ENCODE assay signal across 28 cellular contexts in genomic region chr15:42705336-42705735, GRCh38.
"Had no signal": no experiment of that assay in that cellular context is flagged by ENCODE, and none has a peak within 500 bp of the region (broad histone marks: within the 10 kb centered on the region; RNA-seq: fewer than 3 reads in every experiment).

No MANE protein-coding gene starts in this region.

- H3K4me1 Mint-ChIP-seq: activated B cell treated with CpG ODN at 0.5 μM for 24 hours; activated naive CD8-positive, alpha-beta T cell treated with anti-CD3 and anti-CD28 coated beads, Interleukin-2, amount 50 U/mL, for 24 hours; brain had no signal

- H3K36me3 Mint-ChIP-seq: activated naive CD4-positive, alpha-beta T cell treated with anti-CD3 and anti-CD28 coated beads, Interleukin-2, amount 10 ng/mL, durations not matched to agents 7 days and 5 days; activated naive CD4-positive, alpha-beta T cell treated with anti-CD3 and anti-CD28 coated beads, Interleukin-2, amount 50 U/mL, for 24 hours; activated naive CD8-positive, alpha-beta T cell; activated naive CD8-positive, alpha-beta T cell treated with anti-CD3 and anti-CD28 coated beads, Interleukin-2, amount 10 ng/mL, durations not matched to agents 7 days and 5 days had no signal

- H3K9me3 Mint-ChIP-seq: activated B cell treated with CpG ODN at 0.5 μM for 24 hours; activated CD4-positive, alpha-beta T cell treated with anti-CD3 and anti-CD28 coated beads, Interleukin-2, amount 10 ng/mL, durations not matched to agents 24 days and 14 days; activated CD8-positive, alpha-beta T cell treated with anti-CD3 and anti-CD28 coated beads for 36 hours; activated naive CD4-positive, alpha-beta T cell treated with anti-CD3 and anti-CD28 coated beads, Interleukin-2, amount 10 ng/mL, durations not matched to agents 7 days and 5 days; activated naive CD4-positive, alpha-beta T cell treated with anti-CD3 and anti-CD28 coated beads, Interleukin-2, amount 50 U/mL, for 24 hours; activated naive CD8-positive, alpha-beta T cell treated with anti-CD3 and anti-CD28 coated beads, Interleukin-2, amount 10 ng/mL, durations not matched to agents 7 days and 5 days; activated naive CD8-positive, alpha-beta T cell treated with anti-CD3 and anti-CD28 coated beads, Interleukin-2, amount 50 U/mL, for 24 hours; activated T-cell treated with anti-CD3 and anti-CD28 coated beads, Interleukin-2, amount 50 U/mL, for 4 hours; activated T-cell treated with anti-CD3 and anti-CD28 coated beads, Interleukin-2, amount 50 U/mL, for 72 hours; activated T-helper 1 cell treated with anti-CD3 and anti-CD28 coated beads, Interleukin-12 subunit alpha, Interleukin-12 subunit beta, Interleukin-2, Interleukin-4 antibody, amounts not matched to agents 30 ng/mL and 10 ng/mL and 1 ng/mL, durations not matched to agents 14 hours and 24 hours and 36 hours; activated T-helper 17 cell treated with anti-CD3 and anti-CD28 coated beads, Interleukin-2, amount 50 U/mL, for 72 hours; T-helper 1 cell treated with Interleukin-12 subunit alpha and Interleukin-12 subunit beta and Interleukin-4 antibody, amounts not matched to agents 30 μg/mL and 1 μg/mL, for 36 hours had no signal

- DNase-seq: activated B cell treated with CpG ODN at 0.5 μM for 24 hours; activated CD4-positive, alpha-beta T cell treated with anti-CD3 and anti-CD28 coated beads for 4 hours; activated CD4-positive, alpha-beta T cell treated with anti-CD3 and anti-CD28 coated beads, Interleukin-2, amount 10 ng/mL, durations not matched to agents 24 days and 14 days; activated CD4-positive, alpha-beta T cell treated with anti-CD3 and anti-CD28 coated beads, Interleukin-2, amount 50 U/mL, for 1 hour; activated CD4-positive, alpha-beta T cell treated with anti-CD3 and anti-CD28 coated beads, Interleukin-2, amount 50 U/mL, for 4 hours; activated CD4-positive, CD25-positive, alpha-beta regulatory T cell treated with anti-CD3 and anti-CD28 coated beads, Interleukin-2, amount 50 U/mL, for 72 hours; activated CD8-positive, alpha-beta memory T cell treated with anti-CD3 and anti-CD28 coated beads, Interleukin-2, amount 50 U/mL, for 4 hours; activated CD8-positive, alpha-beta T cell treated with anti-CD3 and anti-CD28 coated beads for 36 hours; activated effector memory CD4-positive, alpha-beta T cell treated with anti-CD3 and anti-CD28 coated beads, Interleukin-2, amount 50 U/mL, for 16 hours; activated gamma-delta T cell treated with Interleukin-2 at 50 U/mL for 16 hours; activated naive CD4-positive, alpha-beta T cell; activated naive CD4-positive, alpha-beta T cell treated with anti-CD3 and anti-CD28 coated beads, Interleukin-2, amount 10 ng/mL, durations not matched to agents 7 days and 5 days; activated naive CD8-positive, alpha-beta T cell treated with anti-CD3 and anti-CD28 coated beads, Interleukin-2, amount 10 ng/mL, durations not matched to agents 7 days and 5 days; activated naive CD8-positive, alpha-beta T cell treated with anti-CD3 and anti-CD28 coated beads, Interleukin-2, amount 50 U/mL, for 24 hours; activated T-cell treated with anti-CD3 and anti-CD28 coated beads for 4 hours; activated T-cell treated with anti-CD3 and anti-CD28 coated beads, Interleukin-2, amount 50 U/mL, for 1 hour; activated T-cell treated with anti-CD3 and anti-CD28 coated beads, Interleukin-2, amount 50 U/mL, for 4 hours; activated T-cell treated with anti-CD3 and anti-CD28 coated beads, Interleukin-2, amount 50 U/mL, for 72 hours; central memory CD4-positive, alpha-beta T cell; SW 1271; T-helper 1 cell; T-helper 9 cell had no signal

- H3K27ac Mint-ChIP-seq: activated B cell treated with CpG ODN at 0.5 μM for 24 hours; activated CD4-positive, alpha-beta T cell treated with anti-CD3 and anti-CD28 coated beads, Interleukin-2, amount 10 ng/mL, durations not matched to agents 24 days and 14 days; activated CD8-positive, alpha-beta T cell treated with anti-CD3 and anti-CD28 coated beads for 36 hours; activated naive CD4-positive, alpha-beta T cell treated with anti-CD3 and anti-CD28 coated beads, Interleukin-2, amount 10 ng/mL, durations not matched to agents 7 days and 5 days; activated naive CD4-positive, alpha-beta T cell treated with anti-CD3 and anti-CD28 coated beads, Interleukin-2, amount 50 U/mL, for 24 hours; activated naive CD8-positive, alpha-beta T cell; activated naive CD8-positive, alpha-beta T cell treated with anti-CD3 and anti-CD28 coated beads, Interleukin-2, amount 10 ng/mL, durations not matched to agents 7 days and 5 days; activated naive CD8-positive, alpha-beta T cell treated with anti-CD3 and anti-CD28 coated beads, Interleukin-2, amount 50 U/mL, for 24 hours; activated T-cell treated with anti-CD3 and anti-CD28 coated beads, Interleukin-2, amount 50 U/mL, for 72 hours; activated T-helper 1 cell treated with anti-CD3 and anti-CD28 coated beads, Interleukin-12 subunit alpha, Interleukin-12 subunit beta, Interleukin-2, Interleukin-4 antibody, amounts not matched to agents 30 ng/mL and 10 ng/mL and 1 ng/mL, durations not matched to agents 14 hours and 24 hours and 36 hours; activated T-helper 17 cell treated with anti-CD3 and anti-CD28 coated beads, Interleukin-2, amount 50 U/mL, for 72 hours; brain; T-helper 1 cell treated with Interleukin-12 subunit alpha and Interleukin-12 subunit beta and Interleukin-4 antibody, amounts not matched to agents 30 μg/mL and 1 μg/mL, for 36 hours had no signal

- H3K4me3 Mint-ChIP-seq: activated B cell treated with CpG ODN at 0.5 μM for 24 hours; activated CD4-positive, alpha-beta T cell treated with anti-CD3 and anti-CD28 coated beads, Interleukin-2, amount 10 ng/mL, durations not matched to agents 24 days and 14 days; activated CD8-positive, alpha-beta T cell treated with anti-CD3 and anti-CD28 coated beads for 36 hours; activated naive CD4-positive, alpha-beta T cell treated with anti-CD3 and anti-CD28 coated beads, Interleukin-2, amount 10 ng/mL, durations not matched to agents 7 days and 5 days; activated naive CD4-positive, alpha-beta T cell treated with anti-CD3 and anti-CD28 coated beads, Interleukin-2, amount 50 U/mL, for 24 hours; activated naive CD8-positive, alpha-beta T cell; activated naive CD8-positive, alpha-beta T cell treated with anti-CD3 and anti-CD28 coated beads, Interleukin-2, amount 10 ng/mL, durations not matched to agents 7 days and 5 days; activated naive CD8-positive, alpha-beta T cell treated with anti-CD3 and anti-CD28 coated beads, Interleukin-2, amount 50 U/mL, for 24 hours; activated T-cell treated with anti-CD3 and anti-CD28 coated beads, Interleukin-2, amount 50 U/mL, for 4 hours; activated T-cell treated with anti-CD3 and anti-CD28 coated beads, Interleukin-2, amount 50 U/mL, for 72 hours; activated T-helper 1 cell treated with anti-CD3 and anti-CD28 coated beads, Interleukin-12 subunit alpha, Interleukin-12 subunit beta, Interleukin-2, Interleukin-4 antibody, amounts not matched to agents 30 ng/mL and 10 ng/mL and 1 ng/mL, durations not matched to agents 14 hours and 24 hours and 36 hours; activated T-helper 17 cell treated with anti-CD3 and anti-CD28 coated beads, Interleukin-2, amount 50 U/mL, for 72 hours; brain; T-helper 1 cell treated with Interleukin-12 subunit alpha and Interleukin-12 subunit beta and Interleukin-4 antibody, amounts not matched to agents 30 μg/mL and 1 μg/mL, for 36 hours had no signal

- H3K27me3 Mint-ChIP-seq: activated B cell treated with CpG ODN at 0.5 μM for 24 hours; activated CD4-positive, alpha-beta T cell treated with anti-CD3 and anti-CD28 coated beads, Interleukin-2, amount 10 ng/mL, durations not matched to agents 24 days and 14 days; activated CD8-positive, alpha-beta T cell treated with anti-CD3 and anti-CD28 coated beads for 36 hours; activated naive CD4-positive, alpha-beta T cell treated with anti-CD3 and anti-CD28 coated beads, Interleukin-2, amount 10 ng/mL, durations not matched to agents 7 days and 5 days; activated naive CD4-positive, alpha-beta T cell treated with anti-CD3 and anti-CD28 coated beads, Interleukin-2, amount 50 U/mL, for 24 hours; activated naive CD8-positive, alpha-beta T cell; activated naive CD8-positive, alpha-beta T cell treated with anti-CD3 and anti-CD28 coated beads, Interleukin-2, amount 10 ng/mL, durations not matched to agents 7 days and 5 days; activated naive CD8-positive, alpha-beta T cell treated with anti-CD3 and anti-CD28 coated beads, Interleukin-2, amount 50 U/mL, for 24 hours; activated T-helper 17 cell treated with anti-CD3 and anti-CD28 coated beads, Interleukin-2, amount 50 U/mL, for 72 hours had no signal
